Comparison of ENCODE assay signal across 8 cellular contexts in the genomic region with DNA sequence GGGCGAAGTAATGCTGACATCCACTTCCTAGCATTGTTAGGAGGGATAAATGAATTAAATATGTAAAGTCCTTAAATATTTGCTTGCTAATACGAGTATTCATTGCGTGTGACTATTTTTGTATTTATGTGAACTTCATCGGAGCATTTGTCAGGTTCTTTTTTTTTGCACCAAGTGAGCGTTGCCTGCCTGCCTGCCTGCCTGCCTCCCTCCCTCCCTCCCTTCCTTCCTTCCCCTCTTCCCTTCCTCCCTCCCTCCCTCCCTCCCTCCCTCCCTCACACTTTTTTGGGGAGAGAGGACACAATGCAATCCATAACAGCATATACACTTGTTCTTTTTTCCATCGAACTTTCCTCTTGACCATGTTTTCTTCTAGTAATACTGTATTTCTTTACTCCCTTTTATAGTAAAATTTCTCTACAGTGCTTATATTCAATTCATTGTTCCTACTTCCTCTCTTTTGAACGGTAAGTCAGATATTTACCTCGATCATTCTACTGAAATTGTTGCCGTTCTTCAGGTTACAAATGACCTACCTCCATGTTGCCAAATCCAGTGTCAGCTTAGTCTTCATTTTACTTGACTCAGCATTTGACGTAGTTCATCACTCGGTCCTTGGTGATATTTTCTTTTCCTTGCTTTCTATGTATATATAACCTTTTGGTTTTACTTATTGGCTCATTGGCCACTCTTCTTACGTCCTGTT. TPM values are rescaled to one million over a fixed set of nuclear protein-coding genes. Genes with fewer than 3 reads are reported as not detected.
A peak's percentile ranks its signal among the peaks of the same experiment; 100 is the strongest.
DNase-seq lines count a peak whose midpoint lies in the region; ATAC-seq and TF ChIP-seq lines count a peak whose summit lies in the region.

No MANE protein-coding gene starts in this region.

- intact Hi-C loops in A673 (cut with micrococcal nuclease; ENCODE audit: unreplicated experiment) = loop anchor here (2.0 to 5.0 kb wide), 4 partner anchors 68 to 560 kb away; partner anchors contain the start of gene EPC1

- H3K27me3 ChIP-seq in A673 (replicated peaks; ENCODE audit: insufficient read depth, low read depth, low read length, poor library complexity) = no peaks in the 10 kb centered on the region
- H3K27me3 ChIP-seq in GM06990 (replicated peaks; ENCODE audit: control insufficient read depth, insufficient read depth, low read length) = no peaks in the 10 kb centered on the region
- no peaks in the 10 kb centered on the region for H3K27me3 ChIP-seq in stomach smooth muscle (ENCODE audit: control insufficient read depth in 1 of 2, insufficient read depth in 2 of 2, low read length in 2 of 2)

- H3K36me3 ChIP-seq in A673 (ENCODE audit: insufficient read depth, low read length, poor library complexity, severe bottlenecking) (no peaks in the 10 kb centered on the region), GM06990 (ENCODE audit: control insufficient read depth, insufficient read depth, low read length) (no peaks in the 10 kb centered on the region), stomach smooth muscle (ENCODE audit: control insufficient read depth in 2 of 2, insufficient read depth in 2 of 2, low read length in 2 of 2) (peaks cover 0 to 2% of the 10 kb centered on the region in 2 donors)

- H3K9ac ChIP-seq in stomach smooth muscle (ENCODE audit: low read length in 2 of 2) = peak overlapping the region; percentile 98 to 99

- H3K9me3 ChIP-seq in A673 (ENCODE audit: low read depth, low read length, poor library complexity, severe bottlenecking) (no peaks in the 10 kb centered on the region), stomach smooth muscle (ENCODE audit: control insufficient read depth in 2 of 2, low read length in 2 of 2) (no peaks in the 10 kb centered on the region)

- H3K4me1 ChIP-seq in A673 (ENCODE audit: insufficient read depth, low read length, poor library complexity, severe bottlenecking) (peaks cover 6% of the 10 kb centered on the region), stomach smooth muscle (ENCODE audit: control insufficient read depth, insufficient read depth, low read length) (no peaks in the 10 kb centered on the region)

- POLR2A ChIA-PET in A673 (lab: Charles Lee; ENCODE audit: low non-redundant PET) = no interaction called here

- ATAC-seq in GM21515 (IDR thresholded peaks at IDR 0.05; ENCODE audit: unreplicated experiment) = no peak

- TF ChIP-seq CTCF in A673 (conservative IDR thresholded peaks at IDR 0.05; ENCODE audit: low read depth, low read length) = no peak
- TF ChIP-seq CTCF in GM06990 (IDR thresholded peaks at IDR 0.05; ENCODE audit: insufficient read depth, low read length, poor library complexity, severe bottlenecking) = no peak

- DNase-seq in A673 (ENCODE audit: low spot score) = peak; percentile 80
- no peak for DNase-seq in GM06990 (ENCODE audit: extremely low read depth, insufficient read length)
- peak; percentile 23 for DNase-seq in NCI-H69 (lab: John Stamatoyannopoulos, UW)
- peak in 15 of 61 donors; percentile 3 to 38 (median 14) for DNase-seq in caudate nucleus (lab: John Stamatoyannopoulos, UW)
- DNase-seq in kidney tubule cell (ENCODE audit: low spot score) = peak; percentile 25
- DNase-seq in occipital lobe (lab: John Stamatoyannopoulos, UW) = no peak

- H3K4me3 ChIP-seq in A673 (ENCODE audit: low read depth, low read length, poor library complexity, severe bottlenecking) = peak overlapping the region; percentile 64
- H3K4me3 ChIP-seq in GM06990 (replicated peaks; ENCODE audit: low read depth, low read length) = peak overlapping the region; percentile 96
- H3K4me3 ChIP-seq in stomach smooth muscle (ENCODE audit: low read length in 2 of 2) = peak overlapping the region; percentile 88 to 91

- peak overlapping the region; percentile 96 for H3K27ac ChIP-seq in A673 (ENCODE audit: low read depth, low read length, poor library complexity, severe bottlenecking)
- peak overlapping the region; percentile 97 for H3K27ac ChIP-seq in caudate nucleus (ENCODE audit: low read depth, low read length)
- H3K27ac ChIP-seq in stomach smooth muscle (ENCODE audit: low read length) = peak overlapping the region; percentile 96

- CTCF ChIA-PET in A673 (lab: Charles Lee) = no interaction called here

- BruUV-seq in A673 (replicated peaks; lab: Mats Ljungman, UMichigan) = TSS peak; percentile 84

RNA-seq across cellular contexts. Expression of gene CCDC7, which starts 0.9 kb away (rescaled TPM):
- total RNA-seq in A673 (2021) = 12.5 and 16.4 TPM in 2 replicates
- 146 TPM for total RNA-seq in occipital lobe

Comparison
In these comparisons a context has a peak if more than half of its experiments do, and no peak if none do; other contexts are left out.
1. DNase-seq: peak in A673 (single experiment), NCI-H69 (single experiment) and kidney tubule cell (single experiment); none in GM06990 (single experiment) and occipital lobe (single experiment).
2. Peak in every context shown above with its lines, with median percentiles within 50 percentile points of each other: H3K27ac ChIP-seq and H3K4me3 ChIP-seq.